ENCODE assay signal across 8 cellular contexts in the genomic region with DNA sequence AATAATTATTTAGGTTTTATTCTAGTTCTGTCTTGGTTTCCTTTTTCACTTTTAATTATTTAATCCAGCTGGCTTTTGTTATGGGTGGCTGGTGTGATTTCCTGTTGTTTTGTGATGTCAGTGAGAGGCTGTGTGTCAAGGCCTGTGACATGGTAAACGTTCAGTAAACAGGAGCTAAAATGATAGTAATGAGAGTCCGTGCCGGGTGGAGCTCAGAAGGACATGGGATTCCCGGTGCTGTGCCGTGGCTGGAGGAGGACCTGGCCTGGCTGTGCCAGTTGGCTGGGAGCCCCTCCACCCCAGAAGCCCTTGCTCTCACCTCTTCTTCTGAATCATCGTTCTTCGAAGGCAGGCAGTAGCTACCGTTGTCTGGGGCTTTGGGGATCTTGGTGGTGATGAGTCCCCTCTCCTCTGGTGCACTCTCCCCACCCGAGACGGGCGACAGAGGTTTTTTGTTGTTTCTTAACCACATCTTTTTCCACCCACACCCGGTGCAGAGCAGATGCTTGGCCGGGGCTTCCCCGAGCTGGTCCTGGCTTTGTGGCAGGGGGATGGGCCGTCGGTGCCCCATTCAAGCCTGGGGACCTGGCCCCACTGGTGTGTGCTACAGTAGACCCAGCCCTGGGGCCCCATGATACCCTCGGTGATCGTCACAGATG. TPM values are rescaled to one million over a fixed set of nuclear protein-coding genes. Genes with fewer than 3 reads are reported as not detected.
DNase-seq lines count a peak whose midpoint lies in the region; ATAC-seq and TF ChIP-seq lines count a peak whose summit lies in the region.

No MANE protein-coding gene starts in this region.

- peak overlapping the region; percentile 66 to 76 for H3K4me3 Mint-ChIP-seq in CD14-positive monocyte
- peak overlapping the region; percentile 75 to 90 (median 88) for H3K4me3 Mint-ChIP-seq in IgD-negative memory B cell
- peak overlapping the region; percentile 73 to 95 (median 89) for H3K4me3 Mint-ChIP-seq in naive B cell
- peak overlapping the region; percentile 80 for H3K4me3 Mint-ChIP-seq in stimulated activated naive CD8-positive, alpha-beta T cell treated with anti-CD3 and anti-CD28 coated beads, Interleukin-15, Interleukin-2, amounts not matched to agents 100 ng/mL and 50 ng/mL, for 24 hours

- H3K27ac Mint-ChIP-seq in CD14-positive monocyte (peak overlapping the region; percentile 88 to 95 (median 92)), IgD-negative memory B cell (peak overlapping the region; percentile 99), naive B cell (peak overlapping the region; percentile 98 to 100 (median 99))
- H3K27ac Mint-ChIP-seq in stimulated activated naive CD8-positive, alpha-beta T cell treated with anti-CD3 and anti-CD28 coated beads, Interleukin-15, Interleukin-2, amounts not matched to agents 100 ng/mL and 50 ng/mL, for 24 hours: peak overlapping the region; percentile 96

- intact Hi-C loops in CD14-positive monocyte (cut with micrococcal nuclease): no loop called here

- H3K27me3 Mint-ChIP-seq in CD14-positive monocyte (ENCODE audit: low read depth in 3 of 3): peaks cover 0 to 5% (median 2%) of the 10 kb centered on the region in 3 donors
- no peaks in the 10 kb centered on the region for H3K27me3 Mint-ChIP-seq in IgD-negative memory B cell
- H3K27me3 Mint-ChIP-seq in naive B cell: no peaks in the 10 kb centered on the region
- no peaks in the 10 kb centered on the region for H3K27me3 Mint-ChIP-seq in stimulated activated naive CD8-positive, alpha-beta T cell treated with anti-CD3 and anti-CD28 coated beads, Interleukin-15, Interleukin-2, amounts not matched to agents 100 ng/mL and 50 ng/mL, for 24 hours

- peaks cover 45 to 60% of the 10 kb centered on the region in 2 donors for H3K36me3 Mint-ChIP-seq in CD14-positive monocyte
- peaks cover 2% of the 10 kb centered on the region for H3K36me3 Mint-ChIP-seq in IgD-negative memory B cell
- no peaks in the 10 kb centered on the region for H3K36me3 Mint-ChIP-seq in naive B cell
- peaks cover 70% of the 10 kb centered on the region for H3K36me3 Mint-ChIP-seq in stimulated activated naive CD8-positive, alpha-beta T cell treated with anti-CD3 and anti-CD28 coated beads, Interleukin-15, Interleukin-2, amounts not matched to agents 100 ng/mL and 50 ng/mL, for 24 hours (ENCODE audit: low read depth)

- H3K9me3 Mint-ChIP-seq in CD14-positive monocyte: no peaks in the 10 kb centered on the region
- no peaks in the 10 kb centered on the region for H3K9me3 Mint-ChIP-seq in IgD-negative memory B cell
- H3K9me3 Mint-ChIP-seq in naive B cell: no peaks in the 10 kb centered on the region
- no peaks in the 10 kb centered on the region for H3K9me3 Mint-ChIP-seq in stimulated activated naive CD8-positive, alpha-beta T cell treated with anti-CD3 and anti-CD28 coated beads, Interleukin-15, Interleukin-2, amounts not matched to agents 100 ng/mL and 50 ng/mL, for 24 hours

- peak; percentile 67 for DNase-seq in CD14-positive monocyte (ENCODE audit: low spot score)
- DNase-seq in activated CD4-positive, alpha-beta T cell treated with anti-CD3 and anti-CD28 coated beads, Interleukin-2, amount 50 U/mL, for 24 hours (ENCODE audit: low read depth in 1 of 2, low spot score in 1 of 2): peak; percentile 54 to 83
- DNase-seq in cortex of kidney (lab: John Stamatoyannopoulos, UW): peak; percentile 13
- peak; percentile 92 for DNase-seq in naive B cell
- DNase-seq in COLO829 (ENCODE audit: low spot score): no peak

- H3K4me1 Mint-ChIP-seq in CD14-positive monocyte: peaks cover 99% of the 10 kb centered on the region
- H3K4me1 Mint-ChIP-seq in IgD-negative memory B cell: peaks cover 58 to 78% (median 61%) of the 10 kb centered on the region in 3 donors
- peaks cover 73 to 97% (median 94%) of the 10 kb centered on the region in 3 donors for H3K4me1 Mint-ChIP-seq in naive B cell
- peaks cover 98% of the 10 kb centered on the region for H3K4me1 Mint-ChIP-seq in stimulated activated naive CD8-positive, alpha-beta T cell treated with anti-CD3 and anti-CD28 coated beads, Interleukin-15, Interleukin-2, amounts not matched to agents 100 ng/mL and 50 ng/mL, for 24 hours (ENCODE audit: low read depth)

- no peak for TF ChIP-seq CTCF in CD14-positive monocyte (IDR thresholded peaks at IDR 0.05)

- ATAC-seq in GM21367 (IDR thresholded peaks at IDR 0.05; ENCODE audit: unreplicated experiment) (peak; percentile 52), naive B cell (ENCODE audit: low read depth in 2 of 2) (peak; percentile 79 to 80)

RNA-seq across cellular contexts. Expression of a gene that starts 29.1 kb away (rescaled TPM):
- polyA plus RNA-seq in CD14-positive monocyte (10 to 100 TPM; 15.2 to 33.5 TPM), IgD-negative memory B cell (10.3 TPM), naive B cell (ENCODE audit: low read depth in 6 of 6) (10 to 100 TPM in 1 of 6 donors, 1 to 10 TPM in 5; 3.6 to 10.4 (median 4.5) TPM)
